In genomic region chr10:131982185-131982756, GRCh38 we compare ENCODE assay signal across 1 cellular context.
TF ChIP-seq lines count a peak whose summit lies in the region.

No MANE protein-coding gene starts in this region.

TF ChIP-seq in GM12891, 5 proteins besides CTCF, POLR2A, EP300 and RAD21 (continued from another document):
- no peak for TF ChIP-seq TAF1 (IDR thresholded peaks at IDR 0.05; ENCODE audit: low read depth, low read length)
TF ChIP-seq in GM12891: peak in this region for 0.
